ENCODE assay signal across 19 cellular contexts in genomic region chr22:31898406-31898805, GRCh38. TPM values are rescaled to one million over a fixed set of nuclear protein-coding genes. Genes with fewer than 3 reads are reported as not detected.
DNase-seq lines count a peak whose midpoint lies in the region; ATAC-seq and TF ChIP-seq lines count a peak whose summit lies in the region.
"Had no signal": no experiment of that assay in that cellular context is flagged by ENCODE, and none has a peak within 500 bp of the region (broad histone marks: within the 10 kb centered on the region; RNA-seq: fewer than 3 reads in every experiment).

No MANE protein-coding gene starts in this region.

- H3K36me3 Mint-ChIP-seq in endodermal cell (ENCODE audit: low read depth) (peaks cover 16% of the 10 kb centered on the region), nephron (ENCODE audit: low read depth) (peaks cover 27% of the 10 kb centered on the region), T-helper 17 cell (ENCODE audit: low read depth) (peaks cover 5% of the 10 kb centered on the region)

- no peaks in the 10 kb centered on the region for H3K27me3 Mint-ChIP-seq in endodermal cell (ENCODE audit: insufficient read depth)
- no peaks in the 10 kb centered on the region for H3K27me3 Mint-ChIP-seq in nephron (ENCODE audit: low read depth)
- H3K27me3 Mint-ChIP-seq in T-helper 17 cell: no peaks in the 10 kb centered on the region

- peak overlapping the region; percentile 53 for H3K27ac ChIP-seq in HUES48 (ENCODE audit: low read depth, low read length)
- H3K27ac ChIP-seq in endodermal cell (ENCODE audit: low read depth, low read length): peak overlapping the region; percentile 68
- peak overlapping the region; percentile 77 for H3K27ac ChIP-seq in substantia nigra (ENCODE audit: low read depth, low read length, poor library complexity, severe bottlenecking)
- H3K27ac ChIP-seq: PC-9 had no signal

- H3K9me3 Mint-ChIP-seq in endodermal cell: no peaks in the 10 kb centered on the region
- H3K9me3 Mint-ChIP-seq in nephron: no peaks in the 10 kb centered on the region
- H3K9me3 Mint-ChIP-seq: H9 had no signal

- H3K27ac Mint-ChIP-seq in endodermal cell (no peak overlapping the region), nephron (peak overlapping the region; percentile 95 to 99 (median 98)), T-helper 17 cell (no peak overlapping the region)

- H3K9me3 ChIP-seq in HUES48 (ENCODE audit: control insufficient read depth, insufficient read depth, low read length): no peaks in the 10 kb centered on the region
- no peaks in the 10 kb centered on the region for H3K9me3 ChIP-seq in endodermal cell (ENCODE audit: control insufficient read depth, low read length)
- no peaks in the 10 kb centered on the region for H3K9me3 ChIP-seq in T-helper 17 cell (ENCODE audit: control insufficient read depth, low read length, poor library complexity, severe bottlenecking)

- TF ChIP-seq CTCF in endodermal cell (conservative IDR thresholded peaks at IDR 0.05): no peak
- no peak for TF ChIP-seq CTCF in nephron (IDR thresholded peaks at IDR 0.05; ENCODE audit: unreplicated experiment in 3 of 3)

- peaks cover 24% of the 10 kb centered on the region for H3K36me3 ChIP-seq in HUES48 (ENCODE audit: control insufficient read depth, insufficient read depth, low read length)
- H3K36me3 ChIP-seq in endodermal cell (ENCODE audit: control insufficient read depth, insufficient read depth, low read length): peaks cover 10% of the 10 kb centered on the region

- no peaks in the 10 kb centered on the region for H3K4me1 ChIP-seq in HUES48 (ENCODE audit: control insufficient read depth, insufficient read depth, low read length)
- peaks cover 4% of the 10 kb centered on the region for H3K4me1 ChIP-seq in endodermal cell (ENCODE audit: control insufficient read depth, insufficient read depth, low read length)

- H3K9ac ChIP-seq in HUES48 (ENCODE audit: low read depth, low read length): no peak overlapping the region
- H3K9ac ChIP-seq in endodermal cell (ENCODE audit: extremely low read depth, low read length, poor library complexity, severe bottlenecking): no peak overlapping the region

- H3K4me3 ChIP-seq in HUES48 (ENCODE audit: low read depth, low read length): no peak overlapping the region
- no peak overlapping the region for H3K4me3 ChIP-seq in endodermal cell (ENCODE audit: low read length)
- H3K4me3 ChIP-seq: PC-9 had no signal

- no peak for DNase-seq in endodermal cell
- DNase-seq in substantia nigra (lab: John Stamatoyannopoulos, UW): no peak
- DNase-seq in activated CD8-positive, alpha-beta memory T cell treated with anti-CD3 and anti-CD28 coated beads, Interleukin-2, amount 50 U/mL, for 4 hours: no peak
- no peak for DNase-seq in stimulated activated CD4-positive, alpha-beta T cell treated with anti-CD3 and anti-CD28 coated beads, Interleukin-4, amount 100 ng/mL, for 24 hours
- DNase-seq in SIG-M5 treated with dmso at 0.1 percent for 504 hours (lab: John Stamatoyannopoulos, UW; ENCODE audit: unreplicated experiment): no peak
- no peak for DNase-seq in T-helper 17 cell
- DNase-seq: 8988T, DMS79, H9, KG1, MV-4-11, NCI-H1417, NCI-H187 treated with DMSO at 0.1 percent for 48 hours, NCI-H345, NCI-H524 treated with DMSO at 0.1 percent for 48 hours, PC-9 had no signal

- ATAC-seq in T-helper 17 cell: no peak

- peaks cover 12% of the 10 kb centered on the region for H3K4me1 Mint-ChIP-seq in endodermal cell
- H3K4me1 Mint-ChIP-seq in nephron: peaks cover 42% of the 10 kb centered on the region
- no peaks in the 10 kb centered on the region for H3K4me1 Mint-ChIP-seq in T-helper 17 cell

- 87 to 90% methylated on average over 7 of the region's 7 CpGs for WGBS in endodermal cell (ENCODE audit: insufficient coverage in 1 of 2, insufficient read length in 1 of 2), 2 experiments

- H3K27me3 ChIP-seq in HUES48 (ENCODE audit: control insufficient read depth, insufficient read depth, low read length) (no peaks in the 10 kb centered on the region), endodermal cell (ENCODE audit: control insufficient read depth, insufficient read depth, low read length, poor library complexity, severe bottlenecking) (no peaks in the 10 kb centered on the region)

- no peak overlapping the region for H3K4me3 Mint-ChIP-seq in endodermal cell
- H3K4me3 Mint-ChIP-seq in nephron: no peak overlapping the region
- no peak overlapping the region for H3K4me3 Mint-ChIP-seq in T-helper 17 cell
- H3K4me3 Mint-ChIP-seq: CD14-positive monocyte, H9 had no signal

RNA-seq across cellular contexts. Expression of gene YWHAH, which starts 45.9 kb away (rescaled TPM):
- total RNA-seq in endodermal cell (100 to 1,000 TPM; 162 to 193 TPM), T-helper 17 cell (100 to 1,000 TPM in 1 of 2 donors, 10 to 100 TPM in 1; 84.2 to 114 TPM)
- polyA plus RNA-seq in endodermal cell (2013, experiment 1 of 2): 178 TPM
- polyA plus RNA-seq in endodermal cell (2013, experiment 2 of 2): 174 TPM

Comparison
In these comparisons a context has a peak if more than half of its experiments do, and no peak if none do; other contexts are left out.
1. H3K27ac Mint-ChIP-seq: peak in nephron (3 of 3); none in endodermal cell (single experiment) and T-helper 17 cell (single experiment).
2. Peak in every context shown above with its lines, with median percentiles within 50 percentile points of each other: H3K27ac ChIP-seq.